14 cellular contexts compared by ENCODE assay signal in genomic region chr22:42814215-42814614, GRCh38. TPM values are rescaled to one million over a fixed set of nuclear protein-coding genes. Genes with fewer than 3 reads are reported as not detected.
DNase-seq lines count a peak whose midpoint lies in the region; ATAC-seq and TF ChIP-seq lines count a peak whose summit lies in the region.
"Had no signal": no experiment of that assay in that cellular context is flagged by ENCODE, and none has a peak within 500 bp of the region (broad histone marks: within the 10 kb centered on the region; RNA-seq: fewer than 3 reads in every experiment).

No MANE protein-coding gene starts in this region.

- no peak overlapping the region for H3K4me3 ChIP-seq in lower lobe of right lung
- H3K4me3 ChIP-seq: stomach had no signal

- no peak for TF ChIP-seq CTCF in lower lobe of right lung (IDR thresholded peaks at IDR 0.05)

- no peak for ATAC-seq in T-helper 17 cell
- ATAC-seq in lower lobe of right lung, result peak in 1 of 2 donors; percentile 29
- ATAC-seq in GM21619 (IDR thresholded peaks at IDR 0.05; ENCODE audit: unreplicated experiment), result no peak
- ATAC-seq in HG03457 (IDR thresholded peaks at IDR 0.05; ENCODE audit: unreplicated experiment), result no peak
- no peak for ATAC-seq in GM18498 (IDR thresholded peaks at IDR 0.05; ENCODE audit: unreplicated experiment)
- ATAC-seq: SK-N-SH treated with all-trans-retinoic acid at 6 μM for 48 hours had no signal

- H3K4me1 ChIP-seq in lower lobe of right lung, result peaks cover 25% of the 10 kb centered on the region

- H3K36me3 ChIP-seq in lower lobe of right lung, result peaks cover 81% of the 10 kb centered on the region

- H3K27ac ChIP-seq in lower lobe of right lung, result peak overlapping the region; percentile 19

- H3K9me3 ChIP-seq in T-helper 17 cell (ENCODE audit: control insufficient read depth, low read length, poor library complexity, severe bottlenecking) (no peaks in the 10 kb centered on the region), lower lobe of right lung (no peaks in the 10 kb centered on the region)
- H3K9me3 ChIP-seq: stomach had no signal

- no peaks in the 10 kb centered on the region for H3K27me3 ChIP-seq in lower lobe of right lung (ENCODE audit: low read depth)
- H3K27me3 ChIP-seq: stomach had no signal

- intact Hi-C loops in lower lobe of right lung (cut with DNase I), result no loop called here

- no peak overlapping the region for H3K4me3 Mint-ChIP-seq in T-helper 17 cell
- H3K4me3 Mint-ChIP-seq: B cell had no signal

- peaks cover 14% of the 10 kb centered on the region for H3K36me3 Mint-ChIP-seq in T-helper 17 cell (ENCODE audit: low read depth)

- DNase-seq in DMS153 (lab: John Stamatoyannopoulos, UW) (peak; percentile 71), NCI-H146 treated with DMSO at 0.1 percent for 48 hours (lab: John Stamatoyannopoulos, UW; ENCODE audit: unreplicated experiment) (peak; percentile 0), T-helper 17 cell (no peak), lower lobe of right lung (no peak), AG20443 (ENCODE audit: low spot score) (no peak)
- DNase-seq: effector CD8-positive, alpha-beta T cell; KG1; right cardiac atrium; stomach had no signal

- peaks cover 2% of the 10 kb centered on the region for H3K4me1 Mint-ChIP-seq in T-helper 17 cell
- H3K4me1 Mint-ChIP-seq: B cell had no signal

- H3K27ac Mint-ChIP-seq in T-helper 17 cell, result peak overlapping the region; percentile 60
- H3K27ac Mint-ChIP-seq: B cell had no signal

- H3K27me3 Mint-ChIP-seq in T-helper 17 cell, result no peaks in the 10 kb centered on the region
- H3K27me3 Mint-ChIP-seq: B cell had no signal

RNA-seq across cellular contexts. Expression of gene ARFGAP3, which starts 42.9 kb away (rescaled TPM):
- total RNA-seq in T-helper 17 cell (10 to 100 TPM; 32.1 to 39.7 TPM), lower lobe of right lung (39.9 TPM)

Comparison
In these comparisons a context has a peak if more than half of its experiments do, and no peak if none do; other contexts are left out.
1. DNase-seq: peak in DMS153 (single experiment) and NCI-H146 treated with DMSO at 0.1 percent for 48 hours (single experiment); none in T-helper 17 cell (0 of 3), lower lobe of right lung (single experiment) and AG20443 (single experiment).